ENCODE assay signal across 28 cellular contexts in genomic region chr1:232212248-232212647, GRCh38.
"Had no signal": no experiment of that assay in that cellular context is flagged by ENCODE, and none has a peak within 500 bp of the region (broad histone marks: within the 10 kb centered on the region; RNA-seq: fewer than 3 reads in every experiment).

No MANE protein-coding gene starts in this region.

- H3K27me3 ChIP-seq: adrenal gland, body of pancreas, breast epithelium, MG63 had no signal

- H3K4me1 ChIP-seq: adrenal gland, body of pancreas, breast epithelium, SJCRH30 had no signal

- H3K27ac ChIP-seq: adrenal gland, body of pancreas, breast epithelium, SJCRH30, SK-N-MC, WERI-Rb-1 had no signal

- H3K9me3 ChIP-seq: adrenal gland, body of pancreas, breast epithelium, MG63, SJCRH30 had no signal

- H3K4me3 ChIP-seq: adrenal gland, body of pancreas, breast epithelium, MG63, SJCRH30, SK-N-MC had no signal

- H3K36me3 ChIP-seq: adrenal gland, breast epithelium, MG63, SJCRH30, WERI-Rb-1 had no signal

- DNase-seq: activated CD4-positive, alpha-beta T cell treated with anti-CD3 and anti-CD28 coated beads for 1 hour; activated CD4-positive, alpha-beta T cell treated with anti-CD3 and anti-CD28 coated beads, Interleukin-2, amount 10 ng/mL, durations not matched to agents 24 days and 14 days; activated CD4-positive, alpha-beta T cell treated with anti-CD3 and anti-CD28 coated beads, Interleukin-2, amount 50 U/mL, for 4 hours; activated CD4-positive, CD25-positive, alpha-beta regulatory T cell; activated CD8-positive, alpha-beta T cell treated with anti-CD3 and anti-CD28 coated beads for 36 hours; activated gamma-delta T cell treated with Interleukin-2 at 50 U/mL for 16 hours; activated naive CD4-positive, alpha-beta T cell treated with anti-CD3 and anti-CD28 coated beads for 36 hours; activated T-cell treated with anti-CD3 and anti-CD28 coated beads, Interleukin-2, amount 50 U/mL, for 1 hour; adrenal gland; body of pancreas; Kasumi-1; KG1; MG63; NCI-H1048; NCI-H1105 treated with DMSO at 0.1 percent for 48 hours; NCI-H1436; NCI-H1694; NCI-H1930; NCI-H2081 treated with DMSO at 0.1 percent for 48 hours; NCI-H345; SHP77; SJCRH30; T1000 had no signal

- ATAC-seq: activated CD8-positive, alpha-beta T cell treated with anti-CD3 and anti-CD28 coated beads for 36 hours; activated naive CD4-positive, alpha-beta T cell treated with anti-CD3 and anti-CD28 coated beads, Interleukin-2, amount 50 U/mL, for 72 hours; body of pancreas; Panc1 had no signal
